In the genomic region with DNA sequence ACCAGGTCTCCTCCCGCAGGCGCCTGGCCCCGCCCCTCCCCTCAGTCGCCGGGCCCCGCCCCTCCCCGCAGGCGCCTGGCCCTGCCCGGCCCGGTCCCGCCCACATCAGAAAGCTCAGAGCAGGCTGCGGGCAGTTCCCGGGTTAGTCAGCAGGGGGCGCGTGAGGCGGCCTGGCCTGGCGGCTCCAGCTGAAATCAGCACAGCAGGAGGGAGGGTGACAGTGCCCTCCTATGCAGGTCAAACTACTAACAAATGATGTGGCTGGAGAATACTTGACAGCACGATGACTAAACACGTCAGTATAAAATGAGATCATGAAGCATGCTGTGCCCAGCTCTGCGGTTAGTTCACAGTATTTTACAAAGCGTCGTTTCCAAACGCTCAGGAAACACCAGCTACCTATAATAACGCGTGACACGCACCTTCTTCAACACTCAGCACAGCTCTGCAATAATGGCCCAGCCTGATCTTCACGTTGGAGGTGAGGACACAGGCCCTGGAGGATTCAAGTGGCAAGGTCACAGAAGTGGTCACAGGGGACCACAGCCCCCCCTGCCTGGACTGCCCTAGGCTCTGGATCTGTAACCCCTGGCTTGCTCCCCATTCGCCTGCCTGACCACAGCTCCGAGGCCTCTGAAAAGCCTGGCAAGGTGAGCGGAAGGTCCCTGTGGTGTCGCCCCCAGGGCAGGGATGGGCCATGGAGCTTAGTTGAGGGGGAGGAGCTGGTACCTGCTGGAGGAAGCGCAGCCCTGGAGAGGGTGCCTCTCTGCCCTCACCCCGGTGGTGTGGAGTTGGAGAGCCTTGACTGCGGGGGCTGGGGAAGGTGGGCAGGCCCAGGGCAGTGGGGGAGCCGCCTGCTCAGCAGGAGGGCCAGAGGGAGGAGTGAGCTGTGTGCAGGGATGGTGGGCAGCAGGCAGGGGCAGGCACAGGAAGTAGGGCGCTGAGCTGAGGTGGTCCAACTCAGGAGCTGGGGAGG, we compare ENCODE assay signal across 8 cellular contexts.
DNase-seq lines count a peak whose midpoint lies in the region; ATAC-seq, FAIRE-seq and TF ChIP-seq lines count a peak whose summit lies in the region.

No MANE protein-coding gene starts in this region.

- no peaks in the 10 kb centered on the region for H3K9me3 ChIP-seq in astrocyte (ENCODE audit: insufficient read depth, low read depth, low read length)
- no peaks in the 10 kb centered on the region for H3K9me3 ChIP-seq in skeletal muscle satellite cell (replicated peaks; ENCODE audit: low read length)

- H3K27me3 Mint-ChIP-seq in astrocyte (ENCODE audit: low read depth, unreplicated experiment), result peaks cover 49% of the 10 kb centered on the region

- H3K27me3 ChIP-seq in astrocyte (ENCODE audit: insufficient read depth, low read length) (peaks cover 9% of the 10 kb centered on the region), skeletal muscle satellite cell (ENCODE audit: control insufficient read depth, insufficient read depth, low read length) (peaks cover 32% of the 10 kb centered on the region)

- H3K4me3 ChIP-seq in GM12875 (ENCODE audit: low read depth, low read length) (no peak overlapping the region), astrocyte (ENCODE audit: insufficient read depth, low read depth, low read length) (no peak overlapping the region), skeletal muscle satellite cell (ENCODE audit: low read length) (no peak overlapping the region)

- no peaks in the 10 kb centered on the region for H3K4me1 Mint-ChIP-seq in astrocyte (ENCODE audit: low read depth, unreplicated experiment)

- no peak overlapping the region for H3K27ac ChIP-seq in astrocyte (ENCODE audit: low read depth, low read length)

- H3K9me3 Mint-ChIP-seq in astrocyte (ENCODE audit: unreplicated experiment), result no peaks in the 10 kb centered on the region

- H3K79me2 ChIP-seq in astrocyte (ENCODE audit: insufficient read depth, low read length), result no peaks in the 10 kb centered on the region

- H3K27ac Mint-ChIP-seq in astrocyte (ENCODE audit: unreplicated experiment), result no peak overlapping the region

- H3K4me1 ChIP-seq in astrocyte (ENCODE audit: insufficient read depth, low read length), result peaks cover 10% of the 10 kb centered on the region
- H3K4me1 ChIP-seq in skeletal muscle satellite cell (ENCODE audit: control insufficient read depth, insufficient read depth, low read length), result peaks cover 15% of the 10 kb centered on the region

- H3K4me2 ChIP-seq in astrocyte (ENCODE audit: low read length) (peak overlapping the region; percentile 53), skeletal muscle satellite cell (ENCODE audit: low read length) (peak overlapping the region; percentile 26)

- H3K4me3 Mint-ChIP-seq in astrocyte (ENCODE audit: unreplicated experiment), result no peak overlapping the region

- H3K9ac ChIP-seq in astrocyte (ENCODE audit: low read length) (peak overlapping the region; percentile 24), skeletal muscle satellite cell (ENCODE audit: low read depth, low read length) (no peak overlapping the region)

- peak overlapping the region; percentile 16 for H2AFZ ChIP-seq in astrocyte (ENCODE audit: low read depth, low read length)

- DNase-seq in NCI-H1436 treated with DMSO at 0.1 percent for 48 hours (lab: John Stamatoyannopoulos, UW) (peak; percentile 17), T1000 (lab: John Stamatoyannopoulos, UW) (peak; percentile 84), astrocyte (ENCODE audit: low read depth) (peak; percentile 76), hypothalamus (lab: John Stamatoyannopoulos, UW) (peak in 50 of 51 donors; percentile 7 to 89 (median 65))

- no peaks in the 10 kb centered on the region for H3K36me3 Mint-ChIP-seq in astrocyte (ENCODE audit: low read depth, unreplicated experiment)

- peak; percentile 77 for ATAC-seq in HG02763 (IDR thresholded peaks at IDR 0.05; ENCODE audit: unreplicated experiment)
- no peak for ATAC-seq in GM18858 (IDR thresholded peaks at IDR 0.05; ENCODE audit: unreplicated experiment)

- H4K20me1 ChIP-seq in astrocyte (ENCODE audit: insufficient read depth, low read length), result no peaks in the 10 kb centered on the region

- H3K36me3 ChIP-seq in astrocyte (ENCODE audit: insufficient read depth, low read length), result no peaks in the 10 kb centered on the region
- H3K36me3 ChIP-seq in skeletal muscle satellite cell (ENCODE audit: insufficient read depth, low read length), result no peaks in the 10 kb centered on the region

- FAIRE-seq in astrocyte (lab: Jason Lieb, UNC), result peak; percentile 84

- peak; percentile 84 for TF ChIP-seq CTCF in GM12875 (IDR thresholded peaks at IDR 0.05; ENCODE audit: borderline replicate concordance, insufficient read depth, low read depth, low read length)
- TF ChIP-seq CTCF in astrocyte (IDR thresholded peaks at IDR 0.05; ENCODE audit: insufficient read depth, low read depth, low read length), result peak; percentile 63

Comparison
In these comparisons a context has a peak if more than half of its experiments do, and no peak if none do; other contexts are left out.
1. DNase-seq: peak in every context shown above with its lines; median percentile 84 in T1000; 76 in astrocyte; 65 in hypothalamus; 17 in NCI-H1436 treated with DMSO at 0.1 percent for 48 hours.